Comparison of ENCODE assay signal across 20 cellular contexts in genomic region chr17:75807861-75808260, GRCh38. TPM values are rescaled to one million over a fixed set of nuclear protein-coding genes. Genes with fewer than 3 reads are reported as not detected.
DNase-seq lines count a peak whose midpoint lies in the region; ATAC-seq and TF ChIP-seq lines count a peak whose summit lies in the region.
"Had no signal": no experiment of that assay in that cellular context is flagged by ENCODE, and none has a peak within 500 bp of the region (broad histone marks: within the 10 kb centered on the region; RNA-seq: fewer than 3 reads in every experiment).

No MANE protein-coding gene starts in this region.

- H3K27ac ChIP-seq in subcutaneous abdominal adipose tissue (ENCODE audit: low read depth, low read length), result peak overlapping the region; percentile 74
- H3K27ac ChIP-seq: upper lobe of left lung had no signal

- TF ChIP-seq CTCF in chondrocyte (IDR thresholded peaks at IDR 0.05) (no peak), progenitor cell of endocrine pancreas (IDR thresholded peaks at IDR 0.05; ENCODE audit: unreplicated experiment) (no peak)

- H3K9me3 Mint-ChIP-seq in activated T-cell treated with anti-CD3 and anti-CD28 coated beads, Interleukin-2, amount 50 U/mL, for 24 hours, result no peaks in the 10 kb centered on the region
- H3K9me3 Mint-ChIP-seq in activated T-cell treated with anti-CD3 and anti-CD28 coated beads, Interleukin-2, amount 50 U/mL, for 4 hours, result no peaks in the 10 kb centered on the region
- H3K9me3 Mint-ChIP-seq in chondrocyte (ENCODE audit: low read depth), result no peaks in the 10 kb centered on the region
- no peaks in the 10 kb centered on the region for H3K9me3 Mint-ChIP-seq in progenitor cell of endocrine pancreas (ENCODE audit: low read depth)
- H3K9me3 Mint-ChIP-seq: stimulated activated naive B cell treated with anti-CD40 and anti-IgM and Interleukin-4, amounts not matched to agents 10 μg/mL and 1 μg/mL and 100 μg/mL, for 72 hours had no signal

- peaks cover 9 to 22% (median 20%) of the 10 kb centered on the region in 5 donors for H3K4me1 ChIP-seq in subcutaneous abdominal adipose tissue (ENCODE audit: control insufficient read depth in 5 of 5, insufficient read depth in 5 of 5, low read length in 5 of 5)
- H3K4me1 ChIP-seq: upper lobe of left lung had no signal

- peaks cover 35% of the 10 kb centered on the region for H3K36me3 Mint-ChIP-seq in activated T-cell treated with anti-CD3 and anti-CD28 coated beads, Interleukin-2, amount 50 U/mL, for 24 hours (ENCODE audit: low read depth)
- H3K36me3 Mint-ChIP-seq in activated T-cell treated with anti-CD3 and anti-CD28 coated beads, Interleukin-2, amount 50 U/mL, for 4 hours (ENCODE audit: insufficient read depth), result no peaks in the 10 kb centered on the region
- H3K36me3 Mint-ChIP-seq in chondrocyte (ENCODE audit: low read depth) (peaks cover 5% of the 10 kb centered on the region), progenitor cell of endocrine pancreas (ENCODE audit: insufficient read depth) (peaks cover 2% of the 10 kb centered on the region)

- H3K27me3 ChIP-seq in subcutaneous abdominal adipose tissue (ENCODE audit: control insufficient read depth in 5 of 5, insufficient read depth in 4 of 5, low read length in 5 of 5), result no peaks in the 10 kb centered on the region
- H3K27me3 ChIP-seq: BE2C, upper lobe of left lung had no signal

- peaks cover 0 to 31% (median 23%) of the 10 kb centered on the region in 5 donors for H3K36me3 ChIP-seq in subcutaneous abdominal adipose tissue (ENCODE audit: control insufficient read depth in 5 of 5, insufficient read depth in 5 of 5, low read length in 5 of 5)

- H3K9ac ChIP-seq in subcutaneous abdominal adipose tissue (ENCODE audit: low read length in 5 of 5), result peak overlapping the region in 2 of 5 donors; percentile 26 to 68

- no peak for DNase-seq in activated T-cell treated with anti-CD3 and anti-CD28 coated beads, Interleukin-2, amount 50 U/mL, for 24 hours
- no peak for DNase-seq in activated T-cell treated with anti-CD3 and anti-CD28 coated beads, Interleukin-2, amount 50 U/mL, for 4 hours
- DNase-seq in chondrocyte (ENCODE audit: low spot score) (peak; percentile 6), mesenteric fat pad (ENCODE audit: low spot score) (peak; percentile 57), progenitor cell of endocrine pancreas (ENCODE audit: low spot score, unreplicated experiment) (no peak), ureter (ENCODE audit: low spot score) (no peak)
- DNase-seq: activated CD4-positive, alpha-beta T cell treated with anti-CD3 and anti-CD28 coated beads, Interleukin-2, amount 50 U/mL, for 1 hour; activated CD8-positive, alpha-beta memory T cell treated with anti-CD3 and anti-CD28 coated beads, Interleukin-2, amount 50 U/mL, for 48 hours; activated naive CD4-positive, alpha-beta T cell treated with Interleukin-2 at 50 U/mL for 16 hours; BE2C; NCI-H1436; NCI-H2171; NCI-H526 treated with DMSO at 0.1 percent for 48 hours; SHP77; stimulated activated CD4-positive, alpha-beta T cell treated with anti-CD3 and anti-CD28 coated beads, Interleukin-15, amount 100 ng/mL, for 24 hours; stimulated activated naive B cell treated with anti-CD40 and anti-IgM and Interleukin-4, amounts not matched to agents 10 μg/mL and 1 μg/mL and 100 μg/mL, for 72 hours; upper lobe of left lung had no signal

- no peaks in the 10 kb centered on the region for H3K9me3 ChIP-seq in subcutaneous abdominal adipose tissue (ENCODE audit: control insufficient read depth in 5 of 5, low read length in 5 of 5)
- H3K9me3 ChIP-seq: BE2C, upper lobe of left lung had no signal

- H3K27me3 Mint-ChIP-seq in activated T-cell treated with anti-CD3 and anti-CD28 coated beads, Interleukin-2, amount 50 U/mL, for 24 hours, result no peaks in the 10 kb centered on the region
- no peaks in the 10 kb centered on the region for H3K27me3 Mint-ChIP-seq in activated T-cell treated with anti-CD3 and anti-CD28 coated beads, Interleukin-2, amount 50 U/mL, for 4 hours (ENCODE audit: low read depth)
- H3K27me3 Mint-ChIP-seq in chondrocyte (ENCODE audit: low read depth) (no peaks in the 10 kb centered on the region), progenitor cell of endocrine pancreas (no peaks in the 10 kb centered on the region)
- H3K27me3 Mint-ChIP-seq: stimulated activated naive B cell treated with anti-CD40 and anti-IgM and Interleukin-4, amounts not matched to agents 10 μg/mL and 1 μg/mL and 100 μg/mL, for 72 hours had no signal

- H3K4me3 Mint-ChIP-seq in activated T-cell treated with anti-CD3 and anti-CD28 coated beads, Interleukin-2, amount 50 U/mL, for 24 hours, result no peak overlapping the region
- H3K4me3 Mint-ChIP-seq in activated T-cell treated with anti-CD3 and anti-CD28 coated beads, Interleukin-2, amount 50 U/mL, for 4 hours, result no peak overlapping the region
- H3K4me3 Mint-ChIP-seq in chondrocyte (ENCODE audit: unreplicated experiment) (no peak overlapping the region), progenitor cell of endocrine pancreas (ENCODE audit: low read depth) (no peak overlapping the region)

- peak overlapping the region; percentile 8 for H3K27ac Mint-ChIP-seq in activated T-cell treated with anti-CD3 and anti-CD28 coated beads, Interleukin-2, amount 50 U/mL, for 24 hours
- peak overlapping the region; percentile 14 for H3K27ac Mint-ChIP-seq in chondrocyte (ENCODE audit: unreplicated experiment)
- no peak overlapping the region for H3K27ac Mint-ChIP-seq in progenitor cell of endocrine pancreas

- H3K4me3 ChIP-seq in subcutaneous abdominal adipose tissue (ENCODE audit: low read depth in 1 of 5, low read length in 5 of 5), result no peak overlapping the region
- H3K4me3 ChIP-seq: upper lobe of left lung had no signal

- H3K4me1 Mint-ChIP-seq in activated T-cell treated with anti-CD3 and anti-CD28 coated beads, Interleukin-2, amount 50 U/mL, for 24 hours (ENCODE audit: low read depth), result peaks cover 17% of the 10 kb centered on the region
- peaks cover 9% of the 10 kb centered on the region for H3K4me1 Mint-ChIP-seq in activated T-cell treated with anti-CD3 and anti-CD28 coated beads, Interleukin-2, amount 50 U/mL, for 4 hours (ENCODE audit: low read depth)
- H3K4me1 Mint-ChIP-seq in chondrocyte (ENCODE audit: low read depth), result peaks cover 20% of the 10 kb centered on the region
- H3K4me1 Mint-ChIP-seq in progenitor cell of endocrine pancreas (ENCODE audit: low read depth), result no peaks in the 10 kb centered on the region

- ATAC-seq in activated T-cell treated with anti-CD3 and anti-CD28 coated beads, Interleukin-2, amount 50 U/mL, for 4 hours, result no peak
- ATAC-seq in GM21367 (IDR thresholded peaks at IDR 0.05; ENCODE audit: unreplicated experiment), result no peak
- ATAC-seq: HCT116 had no signal

RNA-seq across cellular contexts. Expression of gene UNK, which starts 23.3 kb away (rescaled TPM):
- total RNA-seq in activated T-cell treated with anti-CD3 and anti-CD28 coated beads, Interleukin-2, amount 50 U/mL, for 4 hours, result 10 to 100 TPM; 21.0 to 24.5 (median 22.6) TPM
- total RNA-seq in chondrocyte (20.9 to 35.8 TPM (median 21.0 TPM) in 3 replicates), mesenteric fat pad (24.6 TPM), progenitor cell of endocrine pancreas (70.0 and 72.8 TPM in 2 replicates), ureter (49.2 TPM)

RNA-seq across cellular contexts. Expression of gene UNC13D, which starts 36.3 kb away (rescaled TPM):
- total RNA-seq in activated T-cell treated with anti-CD3 and anti-CD28 coated beads, Interleukin-2, amount 50 U/mL, for 4 hours, result 100 to 1,000 TPM; 122 to 146 (median 124) TPM
- total RNA-seq in chondrocyte (1.1 to 3.1 TPM (median 1.5 TPM) in 3 replicates), mesenteric fat pad (12.8 TPM), progenitor cell of endocrine pancreas (2.7 and 3.1 TPM in 2 replicates), ureter (75.3 TPM)

RNA-seq across cellular contexts. Expression of gene GALK1, which starts 42.9 kb away (rescaled TPM):
- total RNA-seq in activated T-cell treated with anti-CD3 and anti-CD28 coated beads, Interleukin-2, amount 50 U/mL, for 4 hours, result 10 to 100 TPM; 16.9 to 23.5 (median 21.3) TPM
- total RNA-seq in chondrocyte (27.8 to 34.7 TPM (median 30.0 TPM) in 3 replicates), mesenteric fat pad (26.4 TPM), progenitor cell of endocrine pancreas (11.2 and 12.7 TPM in 2 replicates), ureter (24.2 TPM)

RNA-seq across cellular contexts. Expression of gene WBP2, which starts 47.3 kb away (rescaled TPM):
- 10 to 100 TPM; 31.0 to 47.8 (median 44.5) TPM for total RNA-seq in activated T-cell treated with anti-CD3 and anti-CD28 coated beads, Interleukin-2, amount 50 U/mL, for 4 hours
- 45.0 to 62.5 TPM (median 56.5 TPM) in 3 replicates for total RNA-seq in chondrocyte
- total RNA-seq in mesenteric fat pad, result 125 TPM
- 47.9 and 57.7 TPM in 2 replicates for total RNA-seq in progenitor cell of endocrine pancreas
- total RNA-seq in ureter, result 104 TPM

Comparison
In these comparisons a context has a peak if more than half of its experiments do, and no peak if none do; other contexts are left out.
1. DNase-seq: peak in chondrocyte (single experiment) and mesenteric fat pad (single experiment); none in activated T-cell treated with anti-CD3 and anti-CD28 coated beads, Interleukin-2, amount 50 U/mL, for 24 hours (single experiment), activated T-cell treated with anti-CD3 and anti-CD28 coated beads, Interleukin-2, amount 50 U/mL, for 4 hours (single experiment), progenitor cell of endocrine pancreas (single experiment) and ureter (single experiment).